In the genomic region with DNA sequence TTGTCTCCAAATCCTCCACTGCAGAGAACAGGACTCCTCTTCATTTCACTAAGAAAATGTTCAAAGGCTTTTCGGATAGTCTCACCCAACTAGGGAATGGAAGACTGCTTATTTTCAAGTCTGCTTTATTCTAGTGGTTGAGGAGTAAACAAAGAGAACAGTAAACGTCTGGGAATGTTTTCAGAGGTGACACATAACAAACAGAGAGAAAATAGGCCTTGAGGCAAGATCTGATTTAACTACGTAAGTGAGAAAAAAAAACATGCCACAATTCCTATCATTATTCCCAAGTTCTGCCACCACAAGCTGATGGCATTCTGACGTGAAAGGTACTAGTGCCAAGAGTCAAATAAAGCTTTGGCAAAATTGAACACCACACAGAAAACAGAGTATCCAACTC, we compare ENCODE assay signal across 10 cellular contexts. TPM values are rescaled to one million over a fixed set of nuclear protein-coding genes. Genes with fewer than 3 reads are reported as not detected.
A peak's percentile ranks its signal among the peaks of the same experiment; 100 is the strongest.
DNase-seq lines count a peak whose midpoint lies in the region; ATAC-seq and TF ChIP-seq lines count a peak whose summit lies in the region.
"Had no signal": no experiment of that assay in that cellular context is flagged by ENCODE, and none has a peak within 500 bp of the region (broad histone marks: within the 10 kb centered on the region; RNA-seq: fewer than 3 reads in every experiment).

No MANE protein-coding gene starts in this region.

- H3K4me1 Mint-ChIP-seq in natural killer cell (peaks cover 68 to 74% of the 10 kb centered on the region in 2 donors), activated B cell treated with CpG ODN at 0.5 μM for 24 hours (peaks cover 91% of the 10 kb centered on the region)
- H3K4me1 Mint-ChIP-seq in natural killer cell treated with Interleukin-12 subunit alpha and Interleukin-12 subunit beta and Interleukin-15 and Interleukin-18, amount 100 ng/mL, for 72 hours (ENCODE audit: low read depth in 2 of 2), result peaks cover 50 to 73% of the 10 kb centered on the region in 2 donors

- intact Hi-C loops in natural killer cell (cut with micrococcal nuclease), result no loop called here
- intact Hi-C loops in activated B cell treated with CpG ODN at 0.5 μM for 24 hours (cut with micrococcal nuclease), result no loop called here
- intact Hi-C loops in vagina (cut with DNase I), result no loop called here

- H3K36me3 ChIP-seq in vagina, result no peaks in the 10 kb centered on the region

- POLR2A ChIA-PET in activated B cell treated with CpG ODN at 0.5 μM for 24 hours (lab: Charles Lee), result interaction anchor here (1.1 to 12.6 kb wide), 2 partner anchors 11 to 19 kb away, joined by 3 to 301 read pairs; partner anchors contain the start of gene WIPF1

- H3K27ac Mint-ChIP-seq in natural killer cell, result peak overlapping the region; percentile 39 to 74
- no peak overlapping the region for H3K27ac Mint-ChIP-seq in natural killer cell treated with Interleukin-12 subunit alpha and Interleukin-12 subunit beta and Interleukin-15 and Interleukin-18, amount 100 ng/mL, for 72 hours
- peak overlapping the region; percentile 61 for H3K27ac Mint-ChIP-seq in activated B cell treated with CpG ODN at 0.5 μM for 24 hours

- CTCF ChIA-PET in activated B cell treated with CpG ODN at 0.5 μM for 24 hours (lab: Charles Lee), result interaction anchor here (1.1 to 2.6 kb wide), 6 partner anchors 10 to 151 kb away, joined by 3 to 9 read pairs (median 4); no protein-coding TSS in a partner anchor

- no peak for TF ChIP-seq POLR2A in vagina (IDR thresholded peaks at IDR 0.05)

- H3K27ac ChIP-seq in foreskin keratinocyte (peak overlapping the region; percentile 80), vagina (peak overlapping the region; percentile 19)
- H3K27ac ChIP-seq: C4-2B had no signal

- no peaks in the 10 kb centered on the region for H3K27me3 ChIP-seq in foreskin keratinocyte
- H3K27me3 ChIP-seq in vagina, result no peaks in the 10 kb centered on the region

- no peaks in the 10 kb centered on the region for H3K27me3 Mint-ChIP-seq in natural killer cell (ENCODE audit: low read depth in 2 of 2)
- H3K27me3 Mint-ChIP-seq in natural killer cell treated with Interleukin-12 subunit alpha and Interleukin-12 subunit beta and Interleukin-15 and Interleukin-18, amount 100 ng/mL, for 72 hours, result no peaks in the 10 kb centered on the region
- no peaks in the 10 kb centered on the region for H3K27me3 Mint-ChIP-seq in activated B cell treated with CpG ODN at 0.5 μM for 24 hours

- DNase-seq in natural killer cell (no peak), activated B cell treated with CpG ODN at 0.5 μM for 24 hours (no peak), foreskin keratinocyte (peak; percentile 80 to 85), vagina (ENCODE audit: extremely low spot score in 2 of 2) (no peak), NCI-H1436 treated with DMSO at 0.1 percent for 48 hours (lab: John Stamatoyannopoulos, UW) (no peak)
- no peak for DNase-seq in natural killer cell treated with Interleukin-12 subunit alpha and Interleukin-12 subunit beta and Interleukin-15 and Interleukin-18, amount 100 ng/mL, for 72 hours (ENCODE audit: low spot score)
- DNase-seq: amygdala had no signal

- H3K9me3 Mint-ChIP-seq in natural killer cell (no peaks in the 10 kb centered on the region), activated B cell treated with CpG ODN at 0.5 μM for 24 hours (no peaks in the 10 kb centered on the region)
- no peaks in the 10 kb centered on the region for H3K9me3 Mint-ChIP-seq in natural killer cell treated with Interleukin-12 subunit alpha and Interleukin-12 subunit beta and Interleukin-15 and Interleukin-18, amount 100 ng/mL, for 72 hours

- H3K4me3 ChIP-seq in vagina, result no peak overlapping the region

- no peaks in the 10 kb centered on the region for H3K9me3 ChIP-seq in vagina

- H3K36me3 Mint-ChIP-seq in natural killer cell (peaks cover 12% of the 10 kb centered on the region), activated B cell treated with CpG ODN at 0.5 μM for 24 hours (ENCODE audit: low read depth) (peaks cover 47% of the 10 kb centered on the region)
- H3K36me3 Mint-ChIP-seq in natural killer cell treated with Interleukin-12 subunit alpha and Interleukin-12 subunit beta and Interleukin-15 and Interleukin-18, amount 100 ng/mL, for 72 hours, result no peaks in the 10 kb centered on the region

- TF ChIP-seq CTCF in natural killer cell (IDR thresholded peaks at IDR 0.05) (no peak), activated B cell treated with CpG ODN at 0.5 μM for 24 hours (IDR thresholded peaks at IDR 0.05) (no peak), foreskin keratinocyte (conservative IDR thresholded peaks at IDR 0.05) (no peak), vagina (IDR thresholded peaks at IDR 0.05) (no peak)

- ATAC-seq in natural killer cell (no peak), activated B cell treated with CpG ODN at 0.5 μM for 24 hours (ENCODE audit: low read depth) (no peak), foreskin keratinocyte (peak; percentile 93), GM21367 (IDR thresholded peaks at IDR 0.05; ENCODE audit: unreplicated experiment) (no peak), GM19455 (IDR thresholded peaks at IDR 0.05; ENCODE audit: unreplicated experiment) (no peak)
- ATAC-seq in natural killer cell treated with Interleukin-12 subunit alpha and Interleukin-12 subunit beta and Interleukin-15 and Interleukin-18, amount 100 ng/mL, for 72 hours, result no peak

- peaks cover 4% of the 10 kb centered on the region for H3K4me1 ChIP-seq in foreskin keratinocyte
- peaks cover 64% of the 10 kb centered on the region for H3K4me1 ChIP-seq in vagina

- H3K4me3 Mint-ChIP-seq in natural killer cell, result no peak overlapping the region
- no peak overlapping the region for H3K4me3 Mint-ChIP-seq in natural killer cell treated with Interleukin-12 subunit alpha and Interleukin-12 subunit beta and Interleukin-15 and Interleukin-18, amount 100 ng/mL, for 72 hours
- no peak overlapping the region for H3K4me3 Mint-ChIP-seq in activated B cell treated with CpG ODN at 0.5 μM for 24 hours

RNA-seq across cellular contexts. Expression of gene WIPF1, which starts 16.7 kb away (rescaled TPM):
- 100 to 1,000 TPM; 508 to 640 (median 555) TPM for total RNA-seq in natural killer cell
- 100 to 1,000 TPM; 284 to 319 TPM for total RNA-seq in natural killer cell treated with Interleukin-12 subunit alpha and Interleukin-12 subunit beta and Interleukin-15 and Interleukin-18, amount 100 ng/mL, for 72 hours
- 293 TPM in 2 replicates for total RNA-seq in activated B cell treated with CpG ODN at 0.5 μM for 24 hours
- total RNA-seq in foreskin keratinocyte, result 5.2 and 5.8 TPM in 2 replicates
- 3.5 and 4.2 TPM in 2 replicates for polyA plus RNA-seq in foreskin keratinocyte
- total RNA-seq in vagina, result 20.4 TPM

Comparison
In these comparisons a context has a peak if more than half of its experiments do, and no peak if none do; other contexts are left out.
1. H3K27ac Mint-ChIP-seq: peak in natural killer cell (2 of 2) and activated B cell treated with CpG ODN at 0.5 μM for 24 hours (single experiment); none in natural killer cell treated with Interleukin-12 subunit alpha and Interleukin-12 subunit beta and Interleukin-15 and Interleukin-18, amount 100 ng/mL, for 72 hours (0 of 2).
2. DNase-seq: peak in foreskin keratinocyte (2 of 2); none in natural killer cell (single experiment), natural killer cell treated with Interleukin-12 subunit alpha and Interleukin-12 subunit beta and Interleukin-15 and Interleukin-18, amount 100 ng/mL, for 72 hours (single experiment), activated B cell treated with CpG ODN at 0.5 μM for 24 hours (single experiment), vagina (0 of 2) and NCI-H1436 treated with DMSO at 0.1 percent for 48 hours (single experiment).
3. RNA of gene WIPF1, which starts 16.7 kb away (total RNA-seq): 508 to 640 TPM in natural killer cell, 284 to 319 TPM in natural killer cell treated with Interleukin-12 subunit alpha and Interleukin-12 subunit beta and Interleukin-15 and Interleukin-18, amount 100 ng/mL, for 72 hours and 293 TPM in activated B cell treated with CpG ODN at 0.5 μM for 24 hours; 20.4 TPM in vagina (single experiment) and 5.2 to 5.8 TPM in foreskin keratinocyte; every median in the first group is over 10 times any median in the second.